ENCODE assay signal across 1 cellular context in genomic region chr2:99559075-99559662, GRCh38.
TF ChIP-seq lines count a peak whose summit lies in the region.

No MANE protein-coding gene starts in this region.

TF ChIP-seq in HepG2, 621 proteins besides CTCF, POLR2A, EP300 and RAD21 (continued from another document and continues in another):
- TF ChIP-seq ARID5B (CRISPR knock-in tag; IDR thresholded peaks at IDR 0.05), result peak; percentile 53
- TF ChIP-seq ZNF776 (CRISPR knock-in tag; IDR thresholded peaks at IDR 0.05), result no peak
- TF ChIP-seq GRHL1 (CRISPR knock-in tag; conservative IDR thresholded peaks at IDR 0.05), result no peak
- no peak for TF ChIP-seq ZMAT3 (CRISPR knock-in tag; conservative IDR thresholded peaks at IDR 0.05)
- no peak for TF ChIP-seq KDM5A (IDR thresholded peaks at IDR 0.05; ENCODE audit: borderline replicate concordance, low read length)
- no peak for TF ChIP-seq DRAP1 (CRISPR knock-in tag; IDR thresholded peaks at IDR 0.05)
- no peak for TF ChIP-seq POLR2AphosphoS5 (IDR thresholded peaks at IDR 0.05; ENCODE audit: low read depth, low read length)
- TF ChIP-seq TSC22D2 (CRISPR knock-in tag; IDR thresholded peaks at IDR 0.05; ENCODE audit: borderline replicate concordance), result peak; percentile 29; the same call in 1 of the 2 replicates
- TF ChIP-seq NR2C2 (CRISPR knock-in tag; IDR thresholded peaks at IDR 0.05; ENCODE audit: borderline replicate concordance), result no peak
- peak; percentile 17; the same call in 1 of the 2 replicates for TF ChIP-seq RFX5 (IDR thresholded peaks at IDR 0.05; ENCODE audit: low read depth, low read length)
- TF ChIP-seq AHR (CRISPR knock-in tag; IDR thresholded peaks at IDR 0.05), result 0 out of 2 replicates have a peak, but pooled peaks have one; percentile 68
- no peak for TF ChIP-seq MED8 (CRISPR knock-in tag; IDR thresholded peaks at IDR 0.05; ENCODE audit: insufficient replicate concordance)
- peak; percentile 39; the same call in 1 of the 2 replicates for TF ChIP-seq FOSL2 (CRISPR knock-in tag; IDR thresholded peaks at IDR 0.05)
- TF ChIP-seq ZNF678 (CRISPR knock-in tag; IDR thresholded peaks at IDR 0.05), result no peak
- TF ChIP-seq MTERF4 (CRISPR knock-in tag; IDR thresholded peaks at IDR 0.05), result no peak
- no peak for TF ChIP-seq ZNF318 (CRISPR knock-in tag; IDR thresholded peaks at IDR 0.05)
- TF ChIP-seq NR2F2 (IDR thresholded peaks at IDR 0.05; ENCODE audit: borderline replicate concordance, low read depth), result no peak
- no peak for TF ChIP-seq SKIL (CRISPR knock-in tag; IDR thresholded peaks at IDR 0.05; ENCODE audit: borderline replicate concordance)
- no peak for TF ChIP-seq NAIF1 (CRISPR knock-in tag; IDR thresholded peaks at IDR 0.05; ENCODE audit: borderline replicate concordance)
- TF ChIP-seq SIN3A (IDR thresholded peaks at IDR 0.05; ENCODE audit: borderline replicate concordance, low read depth, low read length), result no peak
- TF ChIP-seq RFXAP (CRISPR knock-in tag; IDR thresholded peaks at IDR 0.05; ENCODE audit: borderline replicate concordance), result no peak
- TF ChIP-seq ZNF562 (CRISPR knock-in tag; IDR thresholded peaks at IDR 0.05; ENCODE audit: borderline replicate concordance), result no peak
- TF ChIP-seq ATF3 (CRISPR knock-in tag; IDR thresholded peaks at IDR 0.05), result no peak
- TF ChIP-seq HMGXB3 (CRISPR knock-in tag; IDR thresholded peaks at IDR 0.05; ENCODE audit: borderline replicate concordance), result 0 out of 2 replicates have a peak, but pooled peaks have one; percentile 23
- peak; percentile 99 for TF ChIP-seq STAG1 (CRISPR knock-in tag; IDR thresholded peaks at IDR 0.05)
- no peak for TF ChIP-seq ZNF841 (CRISPR knock-in tag; IDR thresholded peaks at IDR 0.05; ENCODE audit: borderline replicate concordance)
- no peak for TF ChIP-seq ISX (CRISPR knock-in tag; conservative IDR thresholded peaks at IDR 0.05)
- no peak for TF ChIP-seq ZNF333 (CRISPR knock-in tag; IDR thresholded peaks at IDR 0.05; ENCODE audit: borderline replicate concordance)
- TF ChIP-seq SNAI1 (CRISPR knock-in tag; IDR thresholded peaks at IDR 0.05; ENCODE audit: borderline replicate concordance), result no peak
- TF ChIP-seq SP4 (CRISPR knock-in tag; IDR thresholded peaks at IDR 0.05), result no peak
- no peak for TF ChIP-seq PHF5A (CRISPR knock-in tag; IDR thresholded peaks at IDR 0.05; ENCODE audit: low read depth, unreplicated experiment)
- no peak for TF ChIP-seq BHLHE40 (IDR thresholded peaks at IDR 0.05; ENCODE audit: low read length)
- no peak for TF ChIP-seq SRSF4 (IDR thresholded peaks at IDR 0.05; ENCODE audit: low read depth, low read length, poor library complexity, severe bottlenecking)
- no peak for TF ChIP-seq ZBTB21 (CRISPR knock-in tag; IDR thresholded peaks at IDR 0.05)
- TF ChIP-seq ZNF34 (CRISPR knock-in tag; IDR thresholded peaks at IDR 0.05; ENCODE audit: borderline replicate concordance), result no peak
- TF ChIP-seq ZKSCAN5 (CRISPR knock-in tag; IDR thresholded peaks at IDR 0.05), result no peak
- TF ChIP-seq RFXANK (CRISPR knock-in tag; IDR thresholded peaks at IDR 0.05), result no peak
